ENCODE assay signal across 17 cellular contexts in genomic region chr4:15541941-15542340, GRCh38.
"Had no signal": no experiment of that assay in that cellular context is flagged by ENCODE, and none has a peak within 500 bp of the region (broad histone marks: within the 10 kb centered on the region; RNA-seq: fewer than 3 reads in every experiment).

No MANE protein-coding gene starts in this region.

- H3K27me3 Mint-ChIP-seq: dendritic cell treated with granulocyte-macrophage colony-stimulating factor and Interleukin-4, amounts not matched to agents 40 ng/mL and 50 ng/mL, for 4 days; memory B cell; naive thymus-derived CD4-positive, alpha-beta T cell had no signal

- H3K9me3 Mint-ChIP-seq: dendritic cell treated with granulocyte-macrophage colony-stimulating factor and Interleukin-4, amounts not matched to agents 40 ng/mL and 50 ng/mL, for 4 days; memory B cell; naive thymus-derived CD4-positive, alpha-beta T cell had no signal

- H3K9me3 ChIP-seq: colonic mucosa, esophagus muscularis mucosa, gastroesophageal sphincter, heart left ventricle, left lung, lower lobe of right lung had no signal

- H3K27ac ChIP-seq: colonic mucosa, esophagus muscularis mucosa, foreskin keratinocyte, gastroesophageal sphincter, hepatocyte, left lung, lower lobe of right lung had no signal

- DNase-seq: colonic mucosa; cortex of kidney; effector CD8-positive, alpha-beta T cell; foreskin keratinocyte; heart left ventricle; left cardiac atrium; left lung; left ventricle myocardium superior; lower lobe of right lung; mesendoderm; midbrain; naive thymus-derived CD4-positive, alpha-beta T cell had no signal

- H3K27ac Mint-ChIP-seq: dendritic cell treated with granulocyte-macrophage colony-stimulating factor and Interleukin-4, amounts not matched to agents 40 ng/mL and 50 ng/mL, for 4 days; memory B cell; naive thymus-derived CD4-positive, alpha-beta T cell had no signal

- H3K79me2 ChIP-seq: hepatocyte had no signal

- H3K4me2 ChIP-seq: hepatocyte had no signal

- H3K27me3 ChIP-seq: colonic mucosa, esophagus muscularis mucosa, foreskin keratinocyte, gastroesophageal sphincter, heart left ventricle, hepatocyte, left lung had no signal

- ATAC-seq: foreskin keratinocyte; gastroesophageal sphincter; left cardiac atrium; left lung; lower lobe of right lung; naive thymus-derived CD4-positive, alpha-beta T cell had no signal

- H3K4me3 Mint-ChIP-seq: dendritic cell treated with granulocyte-macrophage colony-stimulating factor and Interleukin-4, amounts not matched to agents 40 ng/mL and 50 ng/mL, for 4 days; memory B cell; naive thymus-derived CD4-positive, alpha-beta T cell had no signal

- H3K4me1 ChIP-seq: colonic mucosa, foreskin keratinocyte, left lung had no signal

- H2AFZ ChIP-seq: hepatocyte had no signal

- H3K4me1 Mint-ChIP-seq: memory B cell had no signal
